13 cellular contexts compared by ENCODE assay signal in the genomic region with DNA sequence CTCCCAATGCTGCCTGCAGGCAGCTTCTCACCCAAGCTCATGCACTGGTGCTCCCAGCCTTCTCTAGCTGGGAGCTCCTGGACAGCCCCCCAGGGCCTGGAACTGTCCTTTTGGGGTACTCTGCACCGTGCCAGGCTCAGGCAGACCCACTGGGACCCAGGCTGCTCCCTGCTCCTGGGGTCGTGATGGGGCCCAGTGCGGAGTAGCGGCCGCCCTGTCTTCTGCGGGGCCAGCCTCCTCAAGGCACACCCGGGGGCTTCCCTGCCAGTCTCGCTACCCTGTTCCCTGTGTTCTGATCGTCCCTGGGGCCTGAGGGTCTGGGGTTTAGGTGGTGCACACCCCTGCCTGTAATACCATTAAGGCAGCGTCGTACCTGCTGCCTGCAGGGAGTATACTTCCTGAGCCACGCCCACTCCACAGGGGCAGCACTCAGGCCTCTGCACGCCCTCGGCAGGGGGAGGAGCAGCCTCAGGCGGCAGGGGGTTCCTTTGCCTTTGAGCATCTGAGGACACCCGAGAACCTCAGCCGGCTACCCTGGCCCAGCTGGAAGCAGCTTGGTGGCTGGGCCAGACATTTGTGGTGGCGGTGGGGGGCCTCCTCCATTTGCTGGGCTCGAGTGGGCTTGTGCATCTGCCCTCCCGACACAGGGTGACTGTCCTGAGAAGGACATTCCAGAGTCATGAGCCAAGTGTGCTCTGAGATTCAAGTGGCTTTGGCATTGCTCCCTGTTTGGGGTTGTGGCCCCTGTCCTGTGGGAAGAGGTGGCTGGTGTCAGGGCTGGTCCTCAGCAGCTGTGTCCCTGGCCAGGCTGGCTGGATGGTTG. TPM values are rescaled to one million over a fixed set of nuclear protein-coding genes. Genes with fewer than 3 reads are reported as not detected.
DNase-seq lines count a peak whose midpoint lies in the region; ATAC-seq, FAIRE-seq and TF ChIP-seq lines count a peak whose summit lies in the region.
"Had no signal": no experiment of that assay in that cellular context is flagged by ENCODE, and none has a peak within 500 bp of the region (broad histone marks: within the 10 kb centered on the region; RNA-seq: fewer than 3 reads in every experiment).

No MANE protein-coding gene starts in this region.

- H3K27ac ChIP-seq in K562 (ENCODE audit: extremely low read depth, low read depth, low read length): no peak overlapping the region
- peak overlapping the region; percentile 21 for H3K27ac ChIP-seq in lower lobe of right lung
- peak overlapping the region in 1 of 4 donors; percentile 9 for H3K27ac ChIP-seq in esophagus squamous epithelium
- no peak overlapping the region for H3K27ac ChIP-seq in neural progenitor cell
- no peak overlapping the region for H3K27ac ChIP-seq in CD8-positive, alpha-beta T cell (ENCODE audit: low read depth, low read length)
- H3K27ac ChIP-seq: BLaER1 treated with 17β-estradiol and CSF1 and Interleukin-3, amounts not matched to agents 10 nM and 100 nM had no signal

- no peak overlapping the region for H3K27ac Mint-ChIP-seq in neural progenitor cell
- no peak overlapping the region for H3K27ac Mint-ChIP-seq in CD8-positive, alpha-beta T cell
- H3K27ac Mint-ChIP-seq: activated CD4-positive, alpha-beta T cell treated with anti-CD3 and anti-CD28 coated beads, Interleukin-2, amount 10 ng/mL, durations not matched to agents 24 days and 14 days; activated T-helper 17 cell treated with anti-CD3 and anti-CD28 coated beads, Interleukin-2, amount 50 U/mL, for 72 hours had no signal

- H3K9ac ChIP-seq in K562 (ENCODE audit: insufficient read depth in 1 of 2, low read depth in 2 of 2, low read length in 2 of 2) (no peak overlapping the region), neural progenitor cell (no peak overlapping the region)
- H3K9ac ChIP-seq: BLaER1 treated with 17β-estradiol and CSF1 and Interleukin-3, amounts not matched to agents 10 nM and 100 nM had no signal

- H3F3A ChIP-seq in neural progenitor cell (ENCODE audit: low read depth): no peaks in the 10 kb centered on the region

- TF ChIP-seq CTCF in K562 (IDR thresholded peaks at IDR 0.05 in 2 of 3, conservative IDR thresholded peaks at IDR 0.05 in 1 of 3; ENCODE audit: insufficient read depth in 2 of 3, low read depth in 1 of 3, low read length in 3 of 3) (no peak), lower lobe of right lung (IDR thresholded peaks at IDR 0.05) (no peak), esophagus squamous epithelium (IDR thresholded peaks at IDR 0.05) (no peak), neural progenitor cell (IDR thresholded peaks at IDR 0.05) (no peak)
- no peak for TF ChIP-seq CTCF in CD8-positive, alpha-beta T cell (IDR thresholded peaks at IDR 0.05)

- peak; percentile 69 for DNase-seq in ELF-1 (ENCODE audit: low read depth, low spot score)
- DNase-seq in NCI-H2107 (lab: John Stamatoyannopoulos, UW): peak; percentile 43
- DNase-seq in K562 (ENCODE audit: extremely low read depth in 1 of 4, low spot score in 3 of 4): no peak
- DNase-seq in lower lobe of right lung: no peak
- DNase-seq in esophagus squamous epithelium (lab: John Stamatoyannopoulos, UW): no peak
- no peak for DNase-seq in neural progenitor cell (ENCODE audit: low spot score)
- DNase-seq in CD8-positive, alpha-beta T cell: no peak
- DNase-seq: activated CD4-positive, alpha-beta T cell treated with anti-CD3 and anti-CD28 coated beads, Interleukin-2, amount 10 ng/mL, durations not matched to agents 24 days and 14 days; NCI-H82 had no signal

- TF ChIP-seq POLR2A in K562 (conservative IDR thresholded peaks at IDR 0.05) (no peak), esophagus squamous epithelium (IDR thresholded peaks at IDR 0.05) (no peak)

- peaks cover 0 to 34% of the 10 kb centered on the region in 2 experiments; a peak in 2 of 5 replicates for H3K4me1 ChIP-seq in K562 (replicated peaks in 1 of 2; ENCODE audit: control insufficient read depth in 2 of 2, insufficient read depth in 2 of 2, low read length in 2 of 2)
- H3K4me1 ChIP-seq in lower lobe of right lung: peaks cover 24% of the 10 kb centered on the region
- H3K4me1 ChIP-seq in esophagus squamous epithelium: peaks cover 25 to 57% (median 49%) of the 10 kb centered on the region in 3 donors
- peaks cover 2% of the 10 kb centered on the region for H3K4me1 ChIP-seq in neural progenitor cell
- H3K4me1 ChIP-seq in CD8-positive, alpha-beta T cell (ENCODE audit: insufficient read depth, low read length): no peaks in the 10 kb centered on the region

- H3K27me3 ChIP-seq in K562 (ENCODE audit: control insufficient read depth in 2 of 2, insufficient read depth in 2 of 2, low read length in 2 of 2) (no peaks in the 10 kb centered on the region), lower lobe of right lung (ENCODE audit: low read depth) (no peaks in the 10 kb centered on the region), esophagus squamous epithelium (no peaks in the 10 kb centered on the region), neural progenitor cell (no peaks in the 10 kb centered on the region)
- H3K27me3 ChIP-seq in CD8-positive, alpha-beta T cell (ENCODE audit: insufficient read depth, low read length): no peaks in the 10 kb centered on the region

- in situ Hi-C loops in K562 (cut with MboI): no loop called here

- H3K4me1 Mint-ChIP-seq in neural progenitor cell: peaks cover 3% of the 10 kb centered on the region
- H3K4me1 Mint-ChIP-seq in CD8-positive, alpha-beta T cell (ENCODE audit: low read depth): no peaks in the 10 kb centered on the region
- H3K4me1 Mint-ChIP-seq: activated CD4-positive, alpha-beta T cell treated with anti-CD3 and anti-CD28 coated beads, Interleukin-2, amount 10 ng/mL, durations not matched to agents 24 days and 14 days; activated T-helper 17 cell treated with anti-CD3 and anti-CD28 coated beads, Interleukin-2, amount 50 U/mL, for 72 hours had no signal

- no peak overlapping the region for H2AFZ ChIP-seq in K562 (ENCODE audit: low read depth, low read length)
- H2AFZ ChIP-seq in neural progenitor cell (replicated peaks): no peak overlapping the region

- TF ChIP-seq EP300 in K562 (IDR thresholded peaks at IDR 0.05; ENCODE audit: low read length): no peak

- ATAC-seq in K562: no peak
- peak; percentile 63 to 71 for ATAC-seq in lower lobe of right lung
- ATAC-seq in CD8-positive, alpha-beta T cell: no peak
- no peak for ATAC-seq in HG03378 (IDR thresholded peaks at IDR 0.05; ENCODE audit: unreplicated experiment)
- ATAC-seq: activated T-helper 17 cell treated with anti-CD3 and anti-CD28 coated beads, Interleukin-2, amount 50 U/mL, for 72 hours had no signal

- H4K20me1 ChIP-seq in K562 (replicated peaks; ENCODE audit: control insufficient read depth, insufficient read depth, low read length) (no peaks in the 10 kb centered on the region), neural progenitor cell (ENCODE audit: low read depth) (peaks cover 15% of the 10 kb centered on the region)

- WGBS in K562 (ENCODE audit: insufficient coverage, low coverage, missing lambda C conversion rate): 87% methylated on average over 15 of the region's 20 CpGs
- WGBS in esophagus squamous epithelium, 2 donors: 51 to 91% methylated on average over 3 to 5 of the region's 20 CpGs

- H3K27me3 Mint-ChIP-seq in neural progenitor cell (ENCODE audit: insufficient read depth, low read depth): peaks cover 8% of the 10 kb centered on the region
- H3K27me3 Mint-ChIP-seq in CD8-positive, alpha-beta T cell (ENCODE audit: low read depth): no peaks in the 10 kb centered on the region
- H3K27me3 Mint-ChIP-seq: activated CD4-positive, alpha-beta T cell treated with anti-CD3 and anti-CD28 coated beads, Interleukin-2, amount 10 ng/mL, durations not matched to agents 24 days and 14 days; activated T-helper 17 cell treated with anti-CD3 and anti-CD28 coated beads, Interleukin-2, amount 50 U/mL, for 72 hours had no signal

- intact Hi-C loops in K562 (cut with micrococcal nuclease): no loop called here
- intact Hi-C loops in lower lobe of right lung (cut with DNase I): no loop called here
- intact Hi-C loops in esophagus squamous epithelium (cut with DNase I): no loop called here
- intact Hi-C loops in CD8-positive, alpha-beta T cell (cut with DNase I, micrococcal nuclease): no loop called here

- no TSS peak for BruUV-seq in K562 (replicated peaks; lab: Mats Ljungman, UMichigan)

- no peak overlapping the region for H3K4me3 ChIP-seq in K562
- H3K4me3 ChIP-seq in lower lobe of right lung: no peak overlapping the region
- H3K4me3 ChIP-seq in esophagus squamous epithelium: no peak overlapping the region
- no peak overlapping the region for H3K4me3 ChIP-seq in neural progenitor cell
- H3K4me3 ChIP-seq in CD8-positive, alpha-beta T cell (ENCODE audit: low read depth, low read length): no peak overlapping the region
- H3K4me3 ChIP-seq: BLaER1 treated with 17β-estradiol and CSF1 and Interleukin-3, amounts not matched to agents 10 nM and 100 nM had no signal

- no peaks in the 10 kb centered on the region for H3K9me3 Mint-ChIP-seq in neural progenitor cell
- no peaks in the 10 kb centered on the region for H3K9me3 Mint-ChIP-seq in CD8-positive, alpha-beta T cell
- H3K9me3 Mint-ChIP-seq: activated CD4-positive, alpha-beta T cell treated with anti-CD3 and anti-CD28 coated beads, Interleukin-2, amount 10 ng/mL, durations not matched to agents 24 days and 14 days; activated T-helper 17 cell treated with anti-CD3 and anti-CD28 coated beads, Interleukin-2, amount 50 U/mL, for 72 hours had no signal

- H3K79me2 ChIP-seq in K562 (ENCODE audit: control insufficient read depth, insufficient read depth, low read length) (no peaks in the 10 kb centered on the region), neural progenitor cell (ENCODE audit: low read depth) (no peaks in the 10 kb centered on the region)

- CTCF ChIA-PET in K562 (lab: Yijun Ruan, JAX; ENCODE audit: low intra/inter-chr PET ratio): no interaction called here
- CTCF ChIA-PET in CD8-positive, alpha-beta T cell (lab: Charles Lee): no interaction called here

- POLR2A ChIA-PET in K562 (lab: Yijun Ruan, JAX): no interaction called here
- POLR2A ChIA-PET in CD8-positive, alpha-beta T cell (lab: Charles Lee): no interaction called here

- H3K36me3 ChIP-seq in K562 (ENCODE audit: control insufficient read depth, insufficient read depth, low read length) (peaks cover 79% of the 10 kb centered on the region; the same call in 2 of the 3 replicates), lower lobe of right lung (peaks cover 81% of the 10 kb centered on the region), esophagus squamous epithelium (peaks cover 33 to 91% (median 40%) of the 10 kb centered on the region in 3 donors), neural progenitor cell (no peaks in the 10 kb centered on the region)
- peaks cover 5% of the 10 kb centered on the region for H3K36me3 ChIP-seq in CD8-positive, alpha-beta T cell (ENCODE audit: insufficient read depth, low read length)

- FAIRE-seq in K562 (lab: Jason Lieb, UNC): no peak
- FAIRE-seq: bronchial epithelial cell had no signal

- H3K36me3 Mint-ChIP-seq in neural progenitor cell: peaks cover 8% of the 10 kb centered on the region
- H3K36me3 Mint-ChIP-seq in CD8-positive, alpha-beta T cell: peaks cover 33% of the 10 kb centered on the region

- no peaks in the 10 kb centered on the region for H3K9me1 ChIP-seq in K562 (ENCODE audit: control insufficient read depth, insufficient read depth, low read length)

- no peak overlapping the region for H3K4me2 ChIP-seq in K562 (ENCODE audit: insufficient read depth, low read length)
- no peak overlapping the region for H3K4me2 ChIP-seq in neural progenitor cell
- H3K4me2 ChIP-seq: BLaER1 treated with 17β-estradiol and CSF1 and Interleukin-3, amounts not matched to agents 10 nM and 100 nM had no signal

- no peak overlapping the region for H3K4me3 Mint-ChIP-seq in neural progenitor cell
- no peak overlapping the region for H3K4me3 Mint-ChIP-seq in CD8-positive, alpha-beta T cell
- H3K4me3 Mint-ChIP-seq: activated CD4-positive, alpha-beta T cell treated with anti-CD3 and anti-CD28 coated beads, Interleukin-2, amount 10 ng/mL, durations not matched to agents 24 days and 14 days; activated T-helper 17 cell treated with anti-CD3 and anti-CD28 coated beads, Interleukin-2, amount 50 U/mL, for 72 hours had no signal

- H3K9me3 ChIP-seq in K562 (replicated peaks; ENCODE audit: control insufficient read depth, insufficient read depth, low read depth, low read length) (no peaks in the 10 kb centered on the region), lower lobe of right lung (no peaks in the 10 kb centered on the region), esophagus squamous epithelium (no peaks in the 10 kb centered on the region), neural progenitor cell (ENCODE audit: low read depth) (no peaks in the 10 kb centered on the region)
- no peaks in the 10 kb centered on the region for H3K9me3 ChIP-seq in CD8-positive, alpha-beta T cell (ENCODE audit: low read length)
- H3K9me3 ChIP-seq: BLaER1 treated with 17β-estradiol and CSF1 and Interleukin-3, amounts not matched to agents 10 nM and 100 nM had no signal

- no peak for TF ChIP-seq RAD21 in K562 (CRISPR knock-in tag; conservative IDR thresholded peaks at IDR 0.05 in 1 of 2, IDR thresholded peaks at IDR 0.05 in 1 of 2)

RNA-seq across cellular contexts. Expression of a gene that starts 9.2 kb away (rescaled TPM):
- total RNA-seq in K562 (2011; cell fraction: chromatin; rRNA removed; ENCODE audit: low replicate concordance): 2.6 TPM in 1 of 2 replicates, not detected in the other
- 0.53 and 1.7 TPM in 2 replicates for total RNA-seq in K562 (2011; cell fraction: nucleolus; rRNA removed)
- total RNA-seq in K562 (2011; cell fraction: nucleoplasm; rRNA removed): 1.2 and 1.5 TPM in 2 replicates
- total RNA-seq in K562 (2014; rRNA removed) (1.7 and 2.0 TPM in 2 replicates), K562 (2014; rRNA removed; fragmentation: Illumina TruSeq; extraction: Trizol) (not detected in 2 replicates), K562 (2015; rRNA removed; fragmentation: Illumina TruSeq; extraction: Trizol) (0.33 and 0.34 TPM in 2 replicates), K562 (2021) (1.2 and 1.7 TPM in 2 replicates), lower lobe of right lung (143 TPM), esophagus squamous epithelium (100 to 1,000 TPM in 2 of 4 donors, 10 to 100 TPM in 2; 44.2 to 118 (median 80.7) TPM), neural progenitor cell (ENCODE audit: low replicate concordance) (0.30 and 3.5 TPM in 2 replicates)
- polyA plus RNA-seq in K562 (2011; rRNA removed) (1.0 and 2.2 TPM in 2 replicates), K562 (2014; fragmentation: Illumina TruSeq; extraction: Trizol) (0.18 and 0.51 TPM in 2 replicates), K562 (2014; fragmentation: Nextera tagmentation; extraction: Ambion mirVana) (under 1 TPM; 0.25 to 0.27 TPM), K562 (2014; rRNA removed) (0.16 and 1.2 TPM in 2 replicates)
- 4.4 and 9.0 TPM in 2 replicates for polyA plus RNA-seq in K562 (2011; cell fraction: cytosol; rRNA removed)
- 4.8 and 11.0 TPM in 2 replicates for polyA plus RNA-seq in K562 (2011; cell fraction: nucleus; rRNA removed)
- polyA plus RNA-seq in K562 (2012): 1.4 and 1.9 TPM in 2 replicates
- 0.39 TPM in 1 of 2 replicates, not detected in the other for polyA minus RNA-seq in K562 (2011; rRNA and poly(A)+ RNA removed)
- 1.2 and 2.0 TPM in 2 replicates for polyA minus RNA-seq in K562 (2011; cell fraction: cytosol; rRNA and poly(A)+ RNA removed)
- polyA minus RNA-seq in K562 (2011; cell fraction: nucleus; rRNA and poly(A)+ RNA removed): 0.67 and 0.94 TPM in 2 replicates
- total RNA-seq in CD8-positive, alpha-beta T cell: 10 to 100 TPM; 17.1 to 20.7 TPM

RNA-seq across cellular contexts. Expression of a gene that starts 21.3 kb away (rescaled TPM):
- not detected in 2 replicates for total RNA-seq in K562 (2011; cell fraction: chromatin; rRNA removed; ENCODE audit: low replicate concordance)
- not detected in 2 replicates for total RNA-seq in K562 (2011; cell fraction: nucleolus; rRNA removed)
- total RNA-seq in K562 (2011; cell fraction: nucleoplasm; rRNA removed): 0.29 TPM in 1 of 2 replicates, not detected in the other
- total RNA-seq in K562 (2014; rRNA removed): not detected in 2 replicates
- not detected in 2 replicates for total RNA-seq in K562 (2014; rRNA removed; fragmentation: Illumina TruSeq; extraction: Trizol)
- not detected in 2 replicates for total RNA-seq in K562 (2015; rRNA removed; fragmentation: Illumina TruSeq; extraction: Trizol)
- total RNA-seq in K562 (2021): 0.58 and 0.98 TPM in 2 replicates
- 0.14 and 0.23 TPM in 2 replicates for polyA plus RNA-seq in K562 (2011; rRNA removed)
- 0.31 and 0.46 TPM in 2 replicates for polyA plus RNA-seq in K562 (2011; cell fraction: cytosol; rRNA removed)
- 0.21 and 1.1 TPM in 2 replicates for polyA plus RNA-seq in K562 (2011; cell fraction: nucleus; rRNA removed)
- 0.72 TPM in 1 of 2 replicates, not detected in the other for polyA plus RNA-seq in K562 (2012)
- not detected in 2 replicates for polyA plus RNA-seq in K562 (2014; fragmentation: Illumina TruSeq; extraction: Trizol)
- not detected for polyA plus RNA-seq in K562 (2014; fragmentation: Nextera tagmentation; extraction: Ambion mirVana)
- 0.11 TPM in 1 of 2 replicates, not detected in the other for polyA plus RNA-seq in K562 (2014; rRNA removed)
- polyA minus RNA-seq in K562 (2011; rRNA and poly(A)+ RNA removed): not detected in 2 replicates
- polyA minus RNA-seq in K562 (2011; cell fraction: cytosol; rRNA and poly(A)+ RNA removed): 3.2 and 9.9 TPM in 2 replicates
- polyA minus RNA-seq in K562 (2011; cell fraction: nucleus; rRNA and poly(A)+ RNA removed): 0.78 and 1.5 TPM in 2 replicates
- 237 TPM for total RNA-seq in lower lobe of right lung
- total RNA-seq in esophagus squamous epithelium: 10 to 100 TPM in 3 of 4 donors, 1 to 10 TPM in 1; 8.2 to 35.6 (median 24.7) TPM
- 2.6 TPM in 1 of 2 replicates, not detected in the other for total RNA-seq in neural progenitor cell (ENCODE audit: low replicate concordance)
- 100 to 1,000 TPM; 111 to 115 TPM for total RNA-seq in CD8-positive, alpha-beta T cell
- total RNA-seq: bronchial epithelial cell had no signal

RNA-seq across cellular contexts. Expression of a gene that starts 25.6 kb away (rescaled TPM):
- total RNA-seq in K562 (2011; cell fraction: chromatin; rRNA removed; ENCODE audit: low replicate concordance): 5.0 and 22.4 TPM in 2 replicates
- 19.2 and 23.0 TPM in 2 replicates for total RNA-seq in K562 (2011; cell fraction: nucleolus; rRNA removed)
- total RNA-seq in K562 (2011; cell fraction: nucleoplasm; rRNA removed): 7.6 and 10.1 TPM in 2 replicates
- total RNA-seq in K562 (2014; rRNA removed) (26.4 and 28.3 TPM in 2 replicates), K562 (2014; rRNA removed; fragmentation: Illumina TruSeq; extraction: Trizol) (0.64 and 0.84 TPM in 2 replicates), K562 (2015; rRNA removed; fragmentation: Illumina TruSeq; extraction: Trizol) (6.6 and 8.8 TPM in 2 replicates), K562 (2021) (20.1 and 25.7 TPM in 2 replicates), lower lobe of right lung (10.6 TPM), esophagus squamous epithelium (10 to 100 TPM in 1 of 4 donors, 1 to 10 TPM in 3; 7.1 to 12.8 (median 7.6) TPM), neural progenitor cell (ENCODE audit: low replicate concordance) (3.6 and 25.0 TPM in 2 replicates)
- polyA plus RNA-seq in K562 (2011; rRNA removed) (5.9 and 6.6 TPM in 2 replicates), K562 (2014; fragmentation: Illumina TruSeq; extraction: Trizol) (1.2 and 6.8 TPM in 2 replicates), K562 (2014; fragmentation: Nextera tagmentation; extraction: Ambion mirVana) (under 1 TPM; 0.21 to 0.25 TPM), K562 (2014; rRNA removed) (18.9 and 19.4 TPM in 2 replicates)
- polyA plus RNA-seq in K562 (2011; cell fraction: cytosol; rRNA removed): 7.3 and 21.3 TPM in 2 replicates
- polyA plus RNA-seq in K562 (2011; cell fraction: nucleus; rRNA removed): 19.1 and 36.6 TPM in 2 replicates
- 12.3 and 15.1 TPM in 2 replicates for polyA plus RNA-seq in K562 (2012)
- polyA minus RNA-seq in K562 (2011; rRNA and poly(A)+ RNA removed): 0.99 and 1.6 TPM in 2 replicates
- polyA minus RNA-seq in K562 (2011; cell fraction: cytosol; rRNA and poly(A)+ RNA removed): 7.5 and 8.6 TPM in 2 replicates
- 10.3 and 11.8 TPM in 2 replicates for polyA minus RNA-seq in K562 (2011; cell fraction: nucleus; rRNA and poly(A)+ RNA removed)
- 10 to 100 TPM; 55.3 to 58.5 TPM for total RNA-seq in CD8-positive, alpha-beta T cell

RNA-seq across cellular contexts. Expression of a gene that starts 45.8 kb away (rescaled TPM):
- total RNA-seq in K562 (2011; cell fraction: chromatin; rRNA removed; ENCODE audit: low replicate concordance): 154 and 390 TPM in 2 replicates
- total RNA-seq in K562 (2011; cell fraction: nucleolus; rRNA removed): 257 and 271 TPM in 2 replicates
- total RNA-seq in K562 (2011; cell fraction: nucleoplasm; rRNA removed): 138 and 156 TPM in 2 replicates
- total RNA-seq in K562 (2014; rRNA removed): 48.1 and 61.0 TPM in 2 replicates
- 11.6 and 12.2 TPM in 2 replicates for total RNA-seq in K562 (2014; rRNA removed; fragmentation: Illumina TruSeq; extraction: Trizol)
- 32.3 and 33.4 TPM in 2 replicates for total RNA-seq in K562 (2015; rRNA removed; fragmentation: Illumina TruSeq; extraction: Trizol)
- 107 and 118 TPM in 2 replicates for total RNA-seq in K562 (2021)
- polyA plus RNA-seq in K562 (2011; rRNA removed): 47.7 and 58.6 TPM in 2 replicates
- polyA plus RNA-seq in K562 (2011; cell fraction: cytosol; rRNA removed): 31.6 and 47.1 TPM in 2 replicates
- polyA plus RNA-seq in K562 (2011; cell fraction: nucleus; rRNA removed): 383 and 622 TPM in 2 replicates
- 74.0 and 91.7 TPM in 2 replicates for polyA plus RNA-seq in K562 (2012)
- 29.5 and 45.4 TPM in 2 replicates for polyA plus RNA-seq in K562 (2014; fragmentation: Illumina TruSeq; extraction: Trizol)
- polyA plus RNA-seq in K562 (2014; fragmentation: Nextera tagmentation; extraction: Ambion mirVana): under 1 TPM; 0.13 to 0.14 TPM
- polyA plus RNA-seq in K562 (2014; rRNA removed): 90.0 and 103 TPM in 2 replicates
- polyA minus RNA-seq in K562 (2011; rRNA and poly(A)+ RNA removed): 13.9 and 22.6 TPM in 2 replicates
- 69.0 and 80.6 TPM in 2 replicates for polyA minus RNA-seq in K562 (2011; cell fraction: cytosol; rRNA and poly(A)+ RNA removed)
- polyA minus RNA-seq in K562 (2011; cell fraction: nucleus; rRNA and poly(A)+ RNA removed): 102 and 104 TPM in 2 replicates
- total RNA-seq in lower lobe of right lung: 69.7 TPM
- total RNA-seq in esophagus squamous epithelium: 10 to 100 TPM; 19.9 to 64.7 (median 39.6) TPM
- total RNA-seq in neural progenitor cell (ENCODE audit: low replicate concordance): 59.8 and 117 TPM in 2 replicates
- 10 to 100 TPM; 75.8 to 90.1 TPM for total RNA-seq in CD8-positive, alpha-beta T cell

Comparison
In these comparisons a context has a peak if more than half of its experiments do, and no peak if none do; other contexts are left out.
1. DNase-seq: peak in ELF-1 (single experiment) and NCI-H2107 (single experiment); none in K562 (0 of 4), lower lobe of right lung (single experiment), esophagus squamous epithelium (single experiment), neural progenitor cell (single experiment) and CD8-positive, alpha-beta T cell (0 of 7).
2. ATAC-seq: peak in lower lobe of right lung (2 of 2); none in K562 (single experiment), CD8-positive, alpha-beta T cell (single experiment) and HG03378 (single experiment).